Comparison of ENCODE assay signal across 21 cellular contexts in genomic region chr11:107275632-107276031, GRCh38.
"Had no signal": no experiment of that assay in that cellular context is flagged by ENCODE, and none has a peak within 500 bp of the region (broad histone marks: within the 10 kb centered on the region; RNA-seq: fewer than 3 reads in every experiment).

No MANE protein-coding gene starts in this region.

- H3K9me3 ChIP-seq: gastrocnemius medialis, mucosa of descending colon, ovary, psoas muscle had no signal

- H3K4me1 Mint-ChIP-seq: activated CD4-positive, alpha-beta T cell treated with anti-CD3 and anti-CD28 coated beads for 36 hours; activated naive CD8-positive, alpha-beta T cell treated with anti-CD3 and anti-CD28 coated beads for 36 hours; activated T-helper 17 cell treated with anti-CD3 and anti-CD28 coated beads, Interleukin-2, amount 50 U/mL, for 72 hours; naive thymus-derived CD4-positive, alpha-beta T cell; stimulated activated effector memory CD8-positive, alpha-beta T cell treated with anti-CD3 and anti-CD28 coated beads, Interleukin-12 subunit alpha, Interleukin-12 subunit beta, amount 100 ng/mL, for 72 hours had no signal

- H3K36me3 Mint-ChIP-seq: activated naive CD8-positive, alpha-beta T cell treated with anti-CD3 and anti-CD28 coated beads for 36 hours; stimulated activated effector memory CD8-positive, alpha-beta T cell treated with anti-CD3 and anti-CD28 coated beads, Interleukin-12 subunit alpha, Interleukin-12 subunit beta, amount 100 ng/mL, for 72 hours had no signal

- H3K27me3 Mint-ChIP-seq: activated CD4-positive, alpha-beta T cell treated with anti-CD3 and anti-CD28 coated beads for 36 hours; activated naive CD8-positive, alpha-beta T cell treated with anti-CD3 and anti-CD28 coated beads for 36 hours; activated T-helper 17 cell treated with anti-CD3 and anti-CD28 coated beads, Interleukin-2, amount 50 U/mL, for 72 hours; naive thymus-derived CD4-positive, alpha-beta T cell had no signal

- DNase-seq: activated CD4-positive, alpha-beta T cell treated with anti-CD3 and anti-CD28 coated beads for 36 hours; activated CD4-positive, alpha-beta T cell treated with anti-CD3 and anti-CD28 coated beads, Interleukin-2, amount 50 U/mL, for 48 hours; activated naive CD4-positive, alpha-beta T cell; activated naive CD8-positive, alpha-beta T cell treated with anti-CD3 and anti-CD28 coated beads for 36 hours; amniotic stem cell; endodermal cell; gastrocnemius medialis; head of caudate nucleus; mucosa of descending colon; naive thymus-derived CD4-positive, alpha-beta T cell; ovary; psoas muscle; right cardiac atrium; small intestine; stimulated activated CD4-positive, alpha-beta T cell treated with anti-CD3 and anti-CD28 coated beads, Interleukin-4, amount 100 ng/mL, for 1 hour had no signal

- H3K4me3 Mint-ChIP-seq: activated CD4-positive, alpha-beta T cell treated with anti-CD3 and anti-CD28 coated beads for 36 hours; activated naive CD8-positive, alpha-beta T cell treated with anti-CD3 and anti-CD28 coated beads for 36 hours; activated T-helper 17 cell treated with anti-CD3 and anti-CD28 coated beads, Interleukin-2, amount 50 U/mL, for 72 hours; endodermal cell; naive thymus-derived CD4-positive, alpha-beta T cell; stimulated activated effector memory CD8-positive, alpha-beta T cell treated with anti-CD3 and anti-CD28 coated beads, Interleukin-12 subunit alpha, Interleukin-12 subunit beta, amount 100 ng/mL, for 72 hours; T-helper 2 cell treated with Interferon-gamma antibody and Interleukin-4, amounts not matched to agents 5 μg/mL and 100 μg/mL, for 36 hours; WTC11 had no signal

- H3K36me3 ChIP-seq: cardiac muscle cell, gastrocnemius medialis, ovary had no signal

- H3K4me3 ChIP-seq: cardiac muscle cell, dorsolateral prefrontal cortex, gastrocnemius medialis, mucosa of descending colon, ovary, psoas muscle had no signal

- H3K4me1 ChIP-seq: gastrocnemius medialis, psoas muscle had no signal

- H3K27ac ChIP-seq: cardiac muscle cell, gastrocnemius medialis, ovary, psoas muscle had no signal

- H3K27me3 ChIP-seq: cardiac muscle cell, dorsolateral prefrontal cortex, gastrocnemius medialis, ovary had no signal

- H3K27ac Mint-ChIP-seq: activated CD4-positive, alpha-beta T cell treated with anti-CD3 and anti-CD28 coated beads for 36 hours; activated naive CD8-positive, alpha-beta T cell treated with anti-CD3 and anti-CD28 coated beads for 36 hours; activated T-helper 17 cell treated with anti-CD3 and anti-CD28 coated beads, Interleukin-2, amount 50 U/mL, for 72 hours; endodermal cell; naive thymus-derived CD4-positive, alpha-beta T cell; stimulated activated effector memory CD8-positive, alpha-beta T cell treated with anti-CD3 and anti-CD28 coated beads, Interleukin-12 subunit alpha, Interleukin-12 subunit beta, amount 100 ng/mL, for 72 hours; T-helper 2 cell treated with Interferon-gamma antibody and Interleukin-4, amounts not matched to agents 5 μg/mL and 100 μg/mL, for 36 hours; WTC11 had no signal
